ENCODE assay signal across 16 cellular contexts in the genomic region with DNA sequence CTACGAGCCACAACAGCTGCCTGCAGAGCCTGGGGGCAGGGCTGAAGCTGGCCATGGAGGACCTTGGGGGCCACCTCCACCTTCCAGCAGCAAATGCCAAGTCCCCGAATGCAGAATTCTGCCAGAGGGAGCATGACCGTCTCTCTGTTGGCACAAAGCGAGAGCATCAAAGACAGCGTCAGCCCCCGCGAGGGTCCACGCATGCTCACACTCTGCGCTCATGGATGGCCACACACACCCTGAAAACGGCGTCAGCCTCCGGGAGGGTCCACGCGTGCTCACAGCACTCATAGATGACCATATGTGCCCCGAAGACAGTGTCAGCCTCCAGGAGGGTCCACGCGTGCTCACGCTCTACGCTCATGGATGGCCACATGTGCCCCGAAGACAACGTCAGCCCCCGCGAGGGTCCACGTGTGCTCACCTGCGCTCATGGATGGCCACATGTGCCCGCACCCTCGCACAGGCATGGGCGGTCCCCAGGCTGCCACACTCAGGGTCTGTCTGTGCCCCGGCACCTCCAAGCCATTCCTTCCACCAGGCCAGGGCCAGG. TPM values are rescaled to one million over a fixed set of nuclear protein-coding genes. Genes with fewer than 3 reads are reported as not detected.
DNase-seq lines count a peak whose midpoint lies in the region; ATAC-seq and TF ChIP-seq lines count a peak whose summit lies in the region.
"Had no signal": no experiment of that assay in that cellular context is flagged by ENCODE, and none has a peak within 500 bp of the region (broad histone marks: within the 10 kb centered on the region; RNA-seq: fewer than 3 reads in every experiment).

No MANE protein-coding gene starts in this region.

- ATAC-seq in RWPE2 (ENCODE audit: low read depth) (no peak), left cardiac atrium (no peak)
- ATAC-seq: HCT116 had no signal

- peak overlapping the region; percentile 82 for H4K91ac ChIP-seq in mesenchymal stem cell (ENCODE audit: low read length)

- H3K23ac ChIP-seq in mesenchymal stem cell (ENCODE audit: low read length in 2 of 2) = no peak overlapping the region

- H3K4me1 ChIP-seq in RWPE2 (ENCODE audit: insufficient read depth, poor library complexity, severe bottlenecking) (peaks cover 5% of the 10 kb centered on the region), mesenchymal stem cell (ENCODE audit: control insufficient read depth, insufficient read depth, low read depth, low read length) (peaks cover 1% of the 10 kb centered on the region), spleen (no peaks in the 10 kb centered on the region), Caco-2 (no peaks in the 10 kb centered on the region)

- H4K8ac ChIP-seq in mesenchymal stem cell (ENCODE audit: low read length) = no peak overlapping the region

- BruUV-seq in Caco-2 (replicated peaks; lab: Mats Ljungman, UMichigan) = no TSS peak

- no peaks in the 10 kb centered on the region for H3K27me3 Mint-ChIP-seq in Caco-2 (ENCODE audit: insufficient read depth, unreplicated experiment)
- H3K27me3 Mint-ChIP-seq: CD4-positive, CD25-positive, alpha-beta regulatory T cell; IgD-negative memory B cell had no signal

- no peak for TF ChIP-seq CTCF in RWPE2 (IDR thresholded peaks at IDR 0.05; ENCODE audit: poor library complexity, severe bottlenecking)
- TF ChIP-seq CTCF in spleen (IDR thresholded peaks at IDR 0.05 in 8 of 11, conservative IDR thresholded peaks at IDR 0.05 in 3 of 11) = no peak
- no peak for TF ChIP-seq CTCF in Caco-2 (IDR thresholded peaks at IDR 0.05; ENCODE audit: insufficient read depth in 1 of 2, low read depth in 1 of 2, low read length in 1 of 2, severe bottlenecking in 1 of 2, unreplicated experiment in 1 of 2)

- no peak overlapping the region for H2BK5ac ChIP-seq in mesenchymal stem cell (ENCODE audit: low read depth, low read length, poor library complexity, severe bottlenecking)

- H3K36me3 Mint-ChIP-seq in Caco-2 (ENCODE audit: insufficient read depth, unreplicated experiment) = peaks cover 4% of the 10 kb centered on the region
- H3K36me3 Mint-ChIP-seq: CD4-positive, CD25-positive, alpha-beta regulatory T cell; IgD-negative memory B cell had no signal

- H3K4me3 ChIP-seq in RWPE2 (ENCODE audit: severe bottlenecking) (no peak overlapping the region), mesenchymal stem cell (ENCODE audit: insufficient read depth in 1 of 2, low read depth in 1 of 2, low read length in 2 of 2) (no peak overlapping the region), spleen (no peak overlapping the region), Caco-2 (ENCODE audit: low read depth, low read length) (no peak overlapping the region)

- WGBS in mesenchymal stem cell = 94% methylated on average over 29 of the region's 29 CpGs
- WGBS in spleen, 5 donors = 85 to 97% (median 93%) methylated on average over 20 to 29 of the region's 29 CpGs

- no peak overlapping the region for H2BK120ac ChIP-seq in mesenchymal stem cell (ENCODE audit: low read depth, low read length)

- no peak overlapping the region for H3K14ac ChIP-seq in mesenchymal stem cell (ENCODE audit: low read length in 2 of 2)

- no peak overlapping the region for H3K27ac Mint-ChIP-seq in Caco-2 (ENCODE audit: unreplicated experiment)
- H3K27ac Mint-ChIP-seq: CD4-positive, CD25-positive, alpha-beta regulatory T cell; IgD-negative memory B cell had no signal

- no peak overlapping the region for H2AK5ac ChIP-seq in mesenchymal stem cell (ENCODE audit: low read length, severe bottlenecking)

- H2AFZ ChIP-seq in mesenchymal stem cell (ENCODE audit: low read depth, low read length) = no peak overlapping the region

- H3K36me3 ChIP-seq in RWPE2 (ENCODE audit: low read depth) = no peaks in the 10 kb centered on the region
- H3K36me3 ChIP-seq in mesenchymal stem cell (ENCODE audit: control insufficient read depth in 1 of 2, insufficient read depth in 2 of 2, low read depth in 1 of 2, low read length in 2 of 2) = peaks cover 0 to 3% of the 10 kb centered on the region in 2 experiments
- no peaks in the 10 kb centered on the region for H3K36me3 ChIP-seq in spleen
- H3K36me3 ChIP-seq in Caco-2 (ENCODE audit: control insufficient read depth, insufficient read depth, low read length) = no peaks in the 10 kb centered on the region

- H2BK15ac ChIP-seq in mesenchymal stem cell (ENCODE audit: low read depth, poor library complexity, severe bottlenecking) = no peak overlapping the region

- CTCF ChIA-PET in Caco-2 (lab: Charles Lee) = no interaction called here

- H3K9me3 Mint-ChIP-seq in Caco-2 (ENCODE audit: unreplicated experiment) = no peaks in the 10 kb centered on the region
- H3K9me3 Mint-ChIP-seq: CD4-positive, CD25-positive, alpha-beta regulatory T cell; IgD-negative memory B cell had no signal

- no peak overlapping the region for H3K4ac ChIP-seq in mesenchymal stem cell (ENCODE audit: low read depth in 1 of 2, low read length in 2 of 2)

- H3K4me2 ChIP-seq in mesenchymal stem cell (ENCODE audit: low read length, poor library complexity, severe bottlenecking) = no peak overlapping the region
- H3K4me2 ChIP-seq: SK-N-SH had no signal

- no peaks in the 10 kb centered on the region for H3K79me1 ChIP-seq in mesenchymal stem cell (replicated peaks; ENCODE audit: low read length, poor library complexity, severe bottlenecking)

- DNase-seq in RWPE2 (ENCODE audit: low spot score) = peak; percentile 45
- peak; percentile 13 for DNase-seq in left cardiac atrium
- no peak for DNase-seq in mesenchymal stem cell
- DNase-seq in spleen = peak; percentile 40
- no peak for DNase-seq in Caco-2
- no peak for DNase-seq in MV-4-11 (lab: John Stamatoyannopoulos, UW)
- DNase-seq in NCI-H1930 (lab: John Stamatoyannopoulos, UW) = no peak
- DNase-seq: ACHN; AML-193; Calu3; CD4-positive, CD25-positive, alpha-beta regulatory T cell; NCI-H2081; SHP77; SK-N-SH had no signal

- H2BK12ac ChIP-seq in mesenchymal stem cell (ENCODE audit: low read length in 2 of 2) = no peak overlapping the region

- TF ChIP-seq POLR2A in spleen (IDR thresholded peaks at IDR 0.05) = no peak

- intact Hi-C loops in left cardiac atrium (cut with DNase I) (no loop called here), spleen (cut with DNase I; ENCODE audit: low total_unique reads) (no loop called here), Caco-2 (cut with micrococcal nuclease; ENCODE audit: unreplicated experiment) (no loop called here)

- no peak overlapping the region for H3K4me3 Mint-ChIP-seq in Caco-2 (ENCODE audit: unreplicated experiment)
- H3K4me3 Mint-ChIP-seq: CD4-positive, CD25-positive, alpha-beta regulatory T cell; IgD-negative memory B cell had no signal

- no peaks in the 10 kb centered on the region for H3K4me1 Mint-ChIP-seq in Caco-2 (ENCODE audit: low read depth, unreplicated experiment)
- H3K4me1 Mint-ChIP-seq: CD4-positive, CD25-positive, alpha-beta regulatory T cell; IgD-negative memory B cell had no signal

- POLR2A ChIA-PET in Caco-2 (lab: Charles Lee) = no interaction called here

- H3K18ac ChIP-seq in mesenchymal stem cell (ENCODE audit: low read depth in 1 of 2, low read length in 2 of 2) = no peak overlapping the region

- no peak overlapping the region for H3K9ac ChIP-seq in mesenchymal stem cell (ENCODE audit: low read length)
- H3K9ac ChIP-seq: SK-N-SH had no signal

- H3K27me3 ChIP-seq in RWPE2 (ENCODE audit: insufficient read depth, poor library complexity, severe bottlenecking) (no peaks in the 10 kb centered on the region), mesenchymal stem cell (ENCODE audit: control insufficient read depth in 1 of 2, insufficient read depth in 1 of 2, low read length in 2 of 2) (peaks cover 5 to 7% of the 10 kb centered on the region in 2 experiments), spleen (replicated peaks in 1 of 7) (no peaks in the 10 kb centered on the region), Caco-2 (replicated peaks; ENCODE audit: control insufficient read depth, insufficient read depth, low read length) (no peaks in the 10 kb centered on the region)

- H3K27ac ChIP-seq in RWPE2 (ENCODE audit: poor library complexity, severe bottlenecking) (no peak overlapping the region), mesenchymal stem cell (ENCODE audit: low read length, poor library complexity, severe bottlenecking) (no peak overlapping the region), spleen (no peak overlapping the region)

- H3K9me3 ChIP-seq in RWPE2 (ENCODE audit: severe bottlenecking) = no peaks in the 10 kb centered on the region
- no peaks in the 10 kb centered on the region for H3K9me3 ChIP-seq in mesenchymal stem cell (ENCODE audit: control insufficient read depth, low read length)
- H3K9me3 ChIP-seq in spleen = no peaks in the 10 kb centered on the region
- no peaks in the 10 kb centered on the region for H3K9me3 ChIP-seq in Caco-2
- H3K9me3 ChIP-seq: SK-N-SH had no signal

RNA-seq across cellular contexts. Expression of gene MORN1, which starts 46.5 kb away (rescaled TPM):
- total RNA-seq in left cardiac atrium = 1 to 10 TPM; 3.7 to 4.9 TPM
- 1.8 TPM for polyA plus RNA-seq in mesenchymal stem cell (2013, experiment 1 of 2)
- 1.7 TPM for polyA plus RNA-seq in mesenchymal stem cell (2013, experiment 2 of 2)
- total RNA-seq in spleen = 10 to 100 TPM in 2 of 7 donors, 1 to 10 TPM in 5; 5.9 to 13.5 (median 8.4) TPM
- 1 to 10 TPM; 1.9 to 5.8 (median 2.2) TPM for polyA plus RNA-seq in spleen
- 8.6 and 9.1 TPM in 2 replicates for total RNA-seq in Caco-2 (2022)

RNA-seq across cellular contexts. Expression of gene RER1, which starts 46.8 kb away (rescaled TPM):
- total RNA-seq in left cardiac atrium (100 to 1,000 TPM in 1 of 2 donors, 10 to 100 TPM in 1; 96.2 to 105 TPM), spleen (100 to 1,000 TPM in 3 of 7 donors, 10 to 100 TPM in 4; 70.1 to 131 (median 91.8) TPM), Caco-2 (2022) (136 and 141 TPM in 2 replicates)
- polyA plus RNA-seq in mesenchymal stem cell (2013, experiment 1 of 2) = 163 TPM
- polyA plus RNA-seq in mesenchymal stem cell (2013, experiment 2 of 2) = 180 TPM
- 10 to 100 TPM; 51.1 to 77.0 (median 68.7) TPM for polyA plus RNA-seq in spleen

Comparison
In these comparisons a context has a peak if more than half of its experiments do, and no peak if none do; other contexts are left out.
1. DNase-seq: peak in RWPE2 (single experiment), left cardiac atrium (single experiment) and spleen (single experiment); none in mesenchymal stem cell (single experiment), Caco-2 (0 of 2), MV-4-11 (single experiment) and NCI-H1930 (0 of 2).